In the genomic region with DNA sequence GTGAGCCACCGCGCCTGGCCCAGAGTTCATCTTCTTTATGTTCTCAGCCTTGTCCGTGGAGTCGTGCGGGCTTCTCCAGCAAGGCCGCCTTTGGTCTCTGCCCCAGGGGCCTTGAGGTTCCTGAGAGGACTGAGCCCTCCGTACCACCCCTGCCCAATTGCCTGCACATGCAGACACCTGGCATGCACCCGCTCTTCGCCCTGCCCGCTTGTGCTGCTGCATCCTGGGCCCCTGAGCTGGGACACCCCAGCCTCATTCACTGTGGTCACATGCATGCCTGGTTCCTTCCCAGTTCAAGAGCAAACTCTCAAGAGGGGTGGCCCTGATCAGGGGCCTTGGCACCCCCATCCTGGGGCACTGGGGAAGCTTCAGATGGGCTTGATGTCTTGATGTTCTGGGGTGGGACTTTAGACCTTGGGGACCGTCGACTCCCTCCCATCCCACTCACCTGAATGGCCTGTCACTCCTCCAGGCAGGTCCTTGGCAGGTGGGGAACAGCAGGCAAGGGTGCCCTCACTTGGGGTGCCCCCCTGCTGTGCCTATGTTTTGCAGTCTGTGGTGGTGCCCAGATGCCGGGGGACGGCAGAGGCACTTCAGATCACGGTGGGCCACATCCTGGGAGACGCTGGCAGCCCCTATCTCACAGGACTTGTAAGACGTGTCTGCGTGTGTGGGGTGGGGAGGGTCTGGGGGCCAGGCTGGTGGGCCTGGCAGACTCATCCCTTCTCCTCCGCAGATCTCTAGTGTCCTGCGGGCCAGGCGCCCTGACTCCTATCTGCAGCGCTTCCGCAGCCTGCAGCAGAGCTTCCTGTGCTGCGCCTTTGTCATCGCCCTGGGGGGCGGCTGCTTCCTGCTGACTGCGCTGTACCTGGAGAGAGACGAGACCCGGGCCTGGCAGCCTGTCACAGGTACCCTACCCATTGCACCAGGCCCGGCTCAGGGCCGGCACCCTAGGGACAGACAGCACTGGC, we compare ENCODE assay signal across 1 cellular context.
TF ChIP-seq lines count a peak whose summit lies in the region.

No MANE protein-coding gene starts in this region.

TF ChIP-seq in HepG2, 621 proteins besides CTCF, POLR2A, EP300 and RAD21:
- TF ChIP-seq, protein P1, sequence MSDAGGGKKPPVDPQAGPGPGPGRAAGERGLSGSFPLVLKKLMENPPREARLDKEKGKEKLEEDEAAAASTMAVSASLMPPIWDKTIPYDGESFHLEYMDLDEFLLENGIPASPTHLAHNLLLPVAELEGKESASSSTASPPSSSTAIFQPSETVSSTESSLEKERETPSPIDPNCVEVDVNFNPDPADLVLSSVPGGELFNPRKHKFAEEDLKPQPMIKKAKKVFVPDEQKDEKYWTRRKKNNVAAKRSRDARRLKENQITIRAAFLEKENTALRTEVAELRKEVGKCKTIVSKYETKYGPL (CRISPR knock-in tag; IDR thresholded peaks at IDR 0.05): no peak
- no peak for TF ChIP-seq RFXAP (CRISPR knock-in tag; IDR thresholded peaks at IDR 0.05; ENCODE audit: borderline replicate concordance)
- TF ChIP-seq SALL1 (CRISPR knock-in tag; IDR thresholded peaks at IDR 0.05): no peak
- TF ChIP-seq, protein P2, sequence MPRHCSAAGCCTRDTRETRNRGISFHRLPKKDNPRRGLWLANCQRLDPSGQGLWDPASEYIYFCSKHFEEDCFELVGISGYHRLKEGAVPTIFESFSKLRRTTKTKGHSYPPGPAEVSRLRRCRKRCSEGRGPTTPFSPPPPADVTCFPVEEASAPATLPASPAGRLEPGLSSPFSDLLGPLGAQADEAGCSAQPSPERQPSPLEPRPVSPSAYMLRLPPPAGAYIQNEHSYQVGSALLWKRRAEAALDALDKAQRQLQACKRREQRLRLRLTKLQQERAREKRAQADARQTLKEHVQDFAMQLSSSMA (CRISPR knock-in tag; IDR thresholded peaks at IDR 0.05): no peak
- no peak for TF ChIP-seq ZNF468 (CRISPR knock-in tag; IDR thresholded peaks at IDR 0.05)
- TF ChIP-seq ZNF713 (CRISPR knock-in tag; IDR thresholded peaks at IDR 0.05): no peak
